In the genomic region with DNA sequence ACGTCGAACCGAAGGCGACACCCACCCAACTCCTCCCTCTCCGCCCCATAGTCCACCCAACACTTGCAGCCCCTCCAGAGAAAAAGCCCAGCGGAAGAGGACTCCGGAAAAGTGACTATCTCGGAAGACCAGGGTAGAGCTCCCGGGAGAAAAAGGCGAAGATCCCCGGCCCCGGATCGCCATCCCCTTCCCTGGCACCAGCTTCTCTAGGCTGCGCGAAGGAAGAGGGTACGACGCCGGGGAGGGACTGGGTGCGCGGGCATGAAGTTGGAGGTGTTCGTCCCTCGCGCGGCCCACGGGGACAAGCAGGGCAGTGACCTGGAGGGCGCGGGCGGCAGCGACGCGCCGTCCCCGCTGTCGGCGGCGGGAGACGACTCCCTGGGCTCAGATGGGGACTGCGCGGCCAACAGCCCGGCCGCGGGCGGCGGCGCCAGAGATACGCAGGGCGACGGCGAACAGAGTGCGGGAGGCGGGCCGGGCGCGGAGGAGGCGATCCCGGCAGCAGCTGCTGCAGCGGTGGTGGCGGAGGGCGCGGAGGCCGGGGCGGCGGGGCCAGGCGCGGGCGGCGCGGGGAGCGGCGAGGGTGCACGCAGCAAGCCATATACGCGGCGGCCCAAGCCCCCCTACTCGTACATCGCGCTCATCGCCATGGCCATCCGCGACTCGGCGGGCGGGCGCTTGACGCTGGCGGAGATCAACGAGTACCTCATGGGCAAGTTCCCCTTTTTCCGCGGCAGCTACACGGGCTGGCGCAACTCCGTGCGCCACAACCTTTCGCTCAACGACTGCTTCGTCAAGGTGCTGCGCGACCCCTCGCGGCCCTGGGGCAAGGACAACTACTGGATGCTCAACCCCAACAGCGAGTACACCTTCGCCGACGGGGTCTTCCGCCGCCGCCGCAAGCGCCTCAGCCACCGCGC, we compare ENCODE assay signal across 8 cellular contexts. TPM values are rescaled to one million over a fixed set of nuclear protein-coding genes. Genes with fewer than 3 reads are reported as not detected.
A peak's percentile ranks its signal among the peaks of the same experiment; 100 is the strongest.
DNase-seq lines count a peak whose midpoint lies in the region; ATAC-seq and TF ChIP-seq lines count a peak whose summit lies in the region.

No MANE protein-coding gene starts in this region.

- TF ChIP-seq CTCF in HFF-Myc (IDR thresholded peaks at IDR 0.05; ENCODE audit: low read depth, low read length, missing control alignments) (no peak), ascending aorta (IDR thresholded peaks at IDR 0.05) (no peak), tibial artery (IDR thresholded peaks at IDR 0.05) (no peak)

- H3K4me3 ChIP-seq in ACC112 (ENCODE audit: low read depth, low read length) (peak overlapping the region; percentile 73), HFF-Myc (replicated peaks; ENCODE audit: low read depth, low read length) (peak overlapping the region; percentile 63), ascending aorta (peak overlapping the region; percentile 35 to 58), tibial artery (peak overlapping the region; percentile 34 to 46)

- no peaks in the 10 kb centered on the region for H3K79me2 ChIP-seq in ACC112 (ENCODE audit: control insufficient read depth, insufficient read depth, low read length, unreplicated experiment)

- peak; percentile 40 for ATAC-seq in left lobe of liver
- no peak for ATAC-seq in GM21390 (IDR thresholded peaks at IDR 0.05; ENCODE audit: unreplicated experiment)

- no peaks in the 10 kb centered on the region for H3K36me3 ChIP-seq in ACC112 (ENCODE audit: insufficient read depth, low read length)
- H3K36me3 ChIP-seq in ascending aorta = no peaks in the 10 kb centered on the region
- no peaks in the 10 kb centered on the region for H3K36me3 ChIP-seq in tibial artery

- DNase-seq in HFF-Myc (ENCODE audit: extremely low read depth, low read depth) (no peak), ascending aorta (ENCODE audit: low spot score in 2 of 2) (no peak), left lobe of liver (ENCODE audit: low spot score) (no peak), tibial artery (no peak), mesenteric fat pad (ENCODE audit: low spot score) (no peak), ureter (ENCODE audit: low spot score) (no peak)

- intact Hi-C loops in ascending aorta (cut with DNase I) (no loop called here), tibial artery (cut with DNase I; ENCODE audit: low total_unique reads) (no loop called here)

- H3K9me3 ChIP-seq in ascending aorta = no peaks in the 10 kb centered on the region
- no peaks in the 10 kb centered on the region for H3K9me3 ChIP-seq in tibial artery

- H3K27me3 ChIP-seq in ACC112 (ENCODE audit: insufficient read depth, low read length) = peaks cover 81% of the 10 kb centered on the region
- peaks cover 20% of the 10 kb centered on the region for H3K27me3 ChIP-seq in ascending aorta
- H3K27me3 ChIP-seq in tibial artery = peaks cover 2 to 77% of the 10 kb centered on the region in 2 donors

- no peak overlapping the region for H2AFZ ChIP-seq in ACC112 (ENCODE audit: low read length, unreplicated experiment)

- no peaks in the 10 kb centered on the region for H3K4me1 ChIP-seq in ACC112 (ENCODE audit: control insufficient read depth, insufficient read depth, low read length, unreplicated experiment)
- peaks cover 5 to 7% of the 10 kb centered on the region in 2 donors for H3K4me1 ChIP-seq in ascending aorta
- peaks cover 0 to 39% (median 31%) of the 10 kb centered on the region in 4 donors for H3K4me1 ChIP-seq in tibial artery

- H3K27ac ChIP-seq in ACC112 (ENCODE audit: low read depth, low read length) (no peak overlapping the region), ascending aorta (no peak overlapping the region), tibial artery (no peak overlapping the region)

RNA-seq across cellular contexts. Expression of gene FOXQ1, which starts 0.8 kb away (rescaled TPM):
- total RNA-seq in ascending aorta = 0.21 TPM
- 0.35 TPM for total RNA-seq in left lobe of liver
- not detected for total RNA-seq in mesenteric fat pad
- total RNA-seq in ureter = 130 TPM

Comparison
In these comparisons a context has a peak if more than half of its experiments do, and no peak if none do; other contexts are left out.
1. RNA of gene FOXQ1, which starts 0.8 kb away (total RNA-seq): 130 TPM in ureter (single experiment); 0.35 TPM in left lobe of liver (single experiment), 0.21 TPM in ascending aorta (single experiment) and not detected in mesenteric fat pad (single experiment); every median in the first group is over 10 times any median in the second.
2. Peak in every context shown above with its lines, with median percentiles within 50 percentile points of each other: H3K4me3 ChIP-seq.